21 cellular contexts compared by ENCODE assay signal in genomic region chr6:96301781-96302180, GRCh38.
DNase-seq lines count a peak whose midpoint lies in the region; ATAC-seq and TF ChIP-seq lines count a peak whose summit lies in the region.
"Had no signal": no experiment of that assay in that cellular context is flagged by ENCODE, and none has a peak within 500 bp of the region (broad histone marks: within the 10 kb centered on the region; RNA-seq: fewer than 3 reads in every experiment).

No MANE protein-coding gene starts in this region.

- no peak overlapping the region for H3K4me3 ChIP-seq in epithelial cell of proximal tubule (ENCODE audit: low read depth, low read length)
- H3K4me3 ChIP-seq: cardiac muscle cell, left ventricle myocardium inferior, ovary, SJSA1, vagina had no signal

- TF ChIP-seq CTCF in Calu3 (IDR thresholded peaks at IDR 0.05; ENCODE audit: unreplicated experiment) (no peak), epithelial cell of proximal tubule (conservative IDR thresholded peaks at IDR 0.05; ENCODE audit: low read depth, low read length) (no peak)

- intact Hi-C loops in Calu3 (cut with micrococcal nuclease; ENCODE audit: unreplicated experiment): loop anchor here (5.0 kb wide), 1 partner anchor 104 kb away; no protein-coding TSS in a partner anchor

- H3K4me1 Mint-ChIP-seq in Calu3 (ENCODE audit: low read depth, unreplicated experiment): peaks cover 55% of the 10 kb centered on the region
- H3K4me1 Mint-ChIP-seq: activated naive CD8-positive, alpha-beta T cell treated with anti-CD3 and anti-CD28 coated beads, Interleukin-2, amount 50 U/mL, for 24 hours had no signal

- peak; percentile 46 for DNase-seq in Calu3
- DNase-seq in NCI-H2029 (lab: John Stamatoyannopoulos, UW): peak; percentile 34
- DNase-seq in epithelial cell of proximal tubule (ENCODE audit: low read depth): peak; percentile 74
- DNase-seq in pons (ENCODE audit: low spot score): peak; percentile 56
- DNase-seq in HEK293T (ENCODE audit: extremely low spot score): no peak
- DNase-seq in LoVo (ENCODE audit: low spot score): no peak
- DNase-seq: activated naive CD8-positive, alpha-beta T cell treated with anti-CD3 and anti-CD28 coated beads, Interleukin-2, amount 50 U/mL, for 24 hours; BE2C; GDM1; left ventricle myocardium inferior; NCI-H146; NCI-H510A treated with DMSO at 0.1 percent for 48 hours; OCI-M1; ovary; T-helper 2 cell had no signal

- H3K27ac Mint-ChIP-seq in Calu3 (ENCODE audit: unreplicated experiment): peak overlapping the region; percentile 67
- H3K27ac Mint-ChIP-seq: activated naive CD8-positive, alpha-beta T cell treated with anti-CD3 and anti-CD28 coated beads, Interleukin-2, amount 50 U/mL, for 24 hours; activated T-helper 2 cell treated with anti-CD3 and anti-CD28 coated beads, Interferon-gamma antibody, Interleukin-2, Interleukin-4, amounts not matched to agents 10 μg/mL and 5 μg/mL and 100 μg/mL, durations not matched to agents 14 hours and 24 hours and 36 hours; WTC11 had no signal

- no peak for ATAC-seq in GM19467 (IDR thresholded peaks at IDR 0.05; ENCODE audit: unreplicated experiment)
- ATAC-seq: activated naive CD8-positive, alpha-beta T cell treated with anti-CD3 and anti-CD28 coated beads, Interleukin-2, amount 50 U/mL, for 24 hours; WTC11 had no signal

- peaks cover 3% of the 10 kb centered on the region for H3K9me3 Mint-ChIP-seq in Calu3 (ENCODE audit: low read depth, unreplicated experiment)
- H3K9me3 Mint-ChIP-seq: activated naive CD8-positive, alpha-beta T cell treated with anti-CD3 and anti-CD28 coated beads, Interleukin-2, amount 50 U/mL, for 24 hours; activated T-helper 2 cell treated with anti-CD3 and anti-CD28 coated beads, Interferon-gamma antibody, Interleukin-2, Interleukin-4, amounts not matched to agents 10 μg/mL and 5 μg/mL and 100 μg/mL, durations not matched to agents 14 hours and 24 hours and 36 hours had no signal

- H3K27me3 Mint-ChIP-seq in Calu3 (ENCODE audit: unreplicated experiment): no peaks in the 10 kb centered on the region
- H3K27me3 Mint-ChIP-seq: activated naive CD8-positive, alpha-beta T cell treated with anti-CD3 and anti-CD28 coated beads, Interleukin-2, amount 50 U/mL, for 24 hours had no signal

- CTCF ChIA-PET in Calu3 (lab: Charles Lee) (no interaction called here), HEK293T (lab: Yijun Ruan, JAX) (no interaction called here)

- no TSS peak for BruUV-seq in Calu3 (replicated peaks; lab: Mats Ljungman, UMichigan)

- no peak overlapping the region for H3K4me3 Mint-ChIP-seq in Calu3 (ENCODE audit: low read depth, unreplicated experiment)
- H3K4me3 Mint-ChIP-seq: activated naive CD8-positive, alpha-beta T cell treated with anti-CD3 and anti-CD28 coated beads, Interleukin-2, amount 50 U/mL, for 24 hours; WTC11 had no signal

- H3K36me3 Mint-ChIP-seq in Calu3 (ENCODE audit: insufficient read depth, unreplicated experiment): no peaks in the 10 kb centered on the region
- H3K36me3 Mint-ChIP-seq: WTC11 had no signal

- POLR2A ChIA-PET in HEK293T (lab: Yijun Ruan, JAX): no interaction called here

TF ChIP-seq in HEK293T, 16 proteins besides CTCF, POLR2A, EP300 and RAD21:
- no peak for TF ChIP-seq FOXM1 (IDR thresholded peaks at IDR 0.05; ENCODE audit: borderline replicate concordance)
- no peak for TF ChIP-seq SUZ12 (IDR thresholded peaks at IDR 0.05)
- TF ChIP-seq HDGF (IDR thresholded peaks at IDR 0.05; ENCODE audit: borderline replicate concordance): no peak
- no peak for TF ChIP-seq FOXK2 (IDR thresholded peaks at IDR 0.05)
- no peak for TF ChIP-seq ARNT (IDR thresholded peaks at IDR 0.05)
- TF ChIP-seq, protein P1, sequence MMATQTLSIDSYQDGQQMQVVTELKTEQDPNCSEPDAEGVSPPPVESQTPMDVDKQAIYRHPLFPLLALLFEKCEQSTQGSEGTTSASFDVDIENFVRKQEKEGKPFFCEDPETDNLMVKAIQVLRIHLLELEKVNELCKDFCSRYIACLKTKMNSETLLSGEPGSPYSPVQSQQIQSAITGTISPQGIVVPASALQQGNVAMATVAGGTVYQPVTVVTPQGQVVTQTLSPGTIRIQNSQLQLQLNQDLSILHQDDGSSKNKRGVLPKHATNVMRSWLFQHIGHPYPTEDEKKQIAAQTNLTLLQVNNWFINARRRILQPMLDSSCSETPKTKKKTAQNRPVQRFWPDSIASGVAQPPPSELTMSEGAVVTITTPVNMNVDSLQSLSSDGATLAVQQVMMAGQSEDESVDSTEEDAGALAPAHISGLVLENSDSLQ (IDR thresholded peaks at IDR 0.05): no peak
- TF ChIP-seq L3MBTL2 (conservative IDR thresholded peaks at IDR 0.05): no peak
- TF ChIP-seq TARDBP (IDR thresholded peaks at IDR 0.05): no peak
- no peak for TF ChIP-seq BHLHE40 (IDR thresholded peaks at IDR 0.05; ENCODE audit: borderline replicate concordance)
- TF ChIP-seq SP1 (IDR thresholded peaks at IDR 0.05): no peak
- TF ChIP-seq ZNF384 (IDR thresholded peaks at IDR 0.05): no peak
- TF ChIP-seq NFRKB (IDR thresholded peaks at IDR 0.05): no peak
TF ChIP-seq in HEK293T: peak in this region for 0.

Comparison
In these comparisons a context has a peak if more than half of its experiments do, and no peak if none do; other contexts are left out.
1. DNase-seq: peak in Calu3 (single experiment), NCI-H2029 (single experiment), epithelial cell of proximal tubule (single experiment) and pons (single experiment); none in HEK293T (single experiment) and LoVo (single experiment).